In genomic region chr13:49292742-49293498, GRCh38 we compare ENCODE assay signal across 9 cellular contexts.
A peak's percentile ranks its signal among the peaks of the same experiment; 100 is the strongest.
DNase-seq lines count a peak whose midpoint lies in the region; ATAC-seq and TF ChIP-seq lines count a peak whose summit lies in the region.
"Had no signal": no experiment of that assay in that cellular context is flagged by ENCODE, and none has a peak within 500 bp of the region (broad histone marks: within the 10 kb centered on the region; RNA-seq: fewer than 3 reads in every experiment).

No MANE protein-coding gene starts in this region.

- no peak for ATAC-seq in GM19023 (IDR thresholded peaks at IDR 0.05; ENCODE audit: unreplicated experiment)
- ATAC-seq in GM21526 (IDR thresholded peaks at IDR 0.05; ENCODE audit: low FRiP score, unreplicated experiment): no peak
- no peak for ATAC-seq in HG03095 (IDR thresholded peaks at IDR 0.05; ENCODE audit: unreplicated experiment)

- H3K4me3 ChIP-seq in fibroblast of mammary gland (ENCODE audit: control insufficient read depth, low read depth, low read length): no peak overlapping the region
- no peak overlapping the region for H3K4me3 ChIP-seq in retinal pigment epithelial cell (ENCODE audit: low read length)

- TF ChIP-seq CTCF in fibroblast of mammary gland (conservative IDR thresholded peaks at IDR 0.05; ENCODE audit: control insufficient read depth, insufficient read depth, low read depth, low read length): no peak
- TF ChIP-seq CTCF in retinal pigment epithelial cell (conservative IDR thresholded peaks at IDR 0.05; ENCODE audit: low read depth, low read length): no peak

- peak; percentile 47 for DNase-seq in DMS 273 (lab: John Stamatoyannopoulos, UW; ENCODE audit: unreplicated experiment)
- DNase-seq in DMS 273 treated with DMSO at 0.1 percent for 48 hours (lab: John Stamatoyannopoulos, UW): no peak
- DNase-seq in OCI-M1 (lab: John Stamatoyannopoulos, UW): peak; percentile 90
- peak; percentile 74 for DNase-seq in fibroblast of mammary gland (ENCODE audit: low read depth)
- DNase-seq in retinal pigment epithelial cell (ENCODE audit: low read depth): peak; percentile 51
- DNase-seq: NCI-H1048 had no signal
